1 cellular context compared by ENCODE assay signal in genomic region chr4:48801016-48801715, GRCh38.
TF ChIP-seq lines count a peak whose summit lies in the region.

No MANE protein-coding gene starts in this region.

TF ChIP-seq in endothelial cell of umbilical vein, 7 proteins besides CTCF, POLR2A, EP300 and RAD21 (continued from another document):
- TF ChIP-seq MAX (IDR thresholded peaks at IDR 0.05; ENCODE audit: insufficient read depth, insufficient read length) (no peak), FOS (IDR thresholded peaks at IDR 0.05; ENCODE audit: borderline replicate concordance, insufficient read depth, low read length) (no peak), GATA2 (IDR thresholded peaks at IDR 0.05; ENCODE audit: insufficient read depth, insufficient read length, low read depth, low read length) (no peak), EZH2 (IDR thresholded peaks at IDR 0.05; ENCODE audit: borderline replicate concordance, low read depth, low read length, severe bottlenecking) (no peak), POLR2AphosphoS5 (IDR thresholded peaks at IDR 0.05; ENCODE audit: insufficient read depth, low read depth, low read length) (no peak)
